Comparison of ENCODE assay signal across 10 cellular contexts in the genomic region with DNA sequence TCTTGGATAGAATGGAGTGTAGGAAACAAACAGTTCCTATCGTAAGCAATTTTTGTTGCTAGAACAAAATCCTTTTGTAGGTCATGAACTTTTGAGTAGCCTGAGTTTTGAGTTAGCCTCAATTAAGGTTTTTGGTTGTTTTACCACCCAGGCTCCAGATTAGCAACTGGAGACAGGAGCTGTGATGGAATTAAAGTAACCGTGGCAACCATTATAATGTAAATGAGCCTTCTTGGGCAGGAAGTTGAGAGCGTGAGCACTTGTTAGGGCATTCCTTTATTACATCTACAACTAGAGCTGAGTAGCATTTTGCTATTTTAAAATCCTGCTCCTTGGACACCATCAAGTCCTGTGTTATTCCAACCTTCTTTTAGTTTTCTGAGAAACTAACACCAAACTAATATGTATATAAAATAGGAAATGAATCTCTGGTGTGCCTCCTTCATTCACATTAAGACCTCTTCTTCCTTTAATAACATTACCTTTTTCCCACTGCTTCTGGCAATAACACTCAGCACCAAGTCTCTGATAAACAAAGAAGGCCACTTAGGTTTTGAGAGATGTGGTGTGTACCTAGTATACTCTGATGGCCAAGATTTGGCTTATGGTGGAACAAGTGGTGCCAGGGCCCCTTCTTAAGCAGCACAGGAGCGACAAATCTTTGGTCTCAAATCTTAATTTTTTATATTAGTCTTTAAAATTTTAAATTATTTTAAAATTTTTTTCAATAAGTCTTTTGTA. TPM values are rescaled to one million over a fixed set of nuclear protein-coding genes. Genes with fewer than 3 reads are reported as not detected.
DNase-seq lines count a peak whose midpoint lies in the region; ATAC-seq and TF ChIP-seq lines count a peak whose summit lies in the region.
"Had no signal": no experiment of that assay in that cellular context is flagged by ENCODE, and none has a peak within 500 bp of the region (broad histone marks: within the 10 kb centered on the region; RNA-seq: fewer than 3 reads in every experiment).

No MANE protein-coding gene starts in this region.

- H3K9me3 ChIP-seq in NT2/D1 (ENCODE audit: insufficient read depth, low read length) = no peaks in the 10 kb centered on the region
- no peaks in the 10 kb centered on the region for H3K9me3 ChIP-seq in sigmoid colon
- no peaks in the 10 kb centered on the region for H3K9me3 ChIP-seq in right lobe of liver

- no peaks in the 10 kb centered on the region for H3K27me3 Mint-ChIP-seq in activated CD8-positive, alpha-beta memory T cell treated with anti-CD3 and anti-CD28 coated beads, Interleukin-2, amount 10 ng/mL, durations not matched to agents 7 days and 5 days
- H3K27me3 Mint-ChIP-seq: dendritic cell treated with granulocyte-macrophage colony-stimulating factor and Interleukin-4, amounts not matched to agents 40 ng/mL and 50 ng/mL, for 4 days had no signal

- H3K36me3 ChIP-seq in NT2/D1 (ENCODE audit: insufficient read depth, insufficient read length, low read length) (no peaks in the 10 kb centered on the region), sigmoid colon (no peaks in the 10 kb centered on the region), right lobe of liver (no peaks in the 10 kb centered on the region)

- no peaks in the 10 kb centered on the region for H3K9me3 Mint-ChIP-seq in activated CD8-positive, alpha-beta memory T cell treated with anti-CD3 and anti-CD28 coated beads, Interleukin-2, amount 10 ng/mL, durations not matched to agents 7 days and 5 days (ENCODE audit: low read depth)
- H3K9me3 Mint-ChIP-seq: activated T-helper 1 cell treated with anti-CD3 and anti-CD28 coated beads, Interleukin-12 subunit alpha, Interleukin-12 subunit beta, Interleukin-2, Interleukin-4 antibody, amounts not matched to agents 30 ng/mL and 10 ng/mL and 1 ng/mL, durations not matched to agents 14 hours and 24 hours and 36 hours; dendritic cell treated with granulocyte-macrophage colony-stimulating factor and Interleukin-4, amounts not matched to agents 40 ng/mL and 50 ng/mL, for 4 days had no signal

- no peak for DNase-seq in activated CD8-positive, alpha-beta memory T cell treated with anti-CD3 and anti-CD28 coated beads, Interleukin-2, amount 10 ng/mL, durations not matched to agents 7 days and 5 days
- no peak for DNase-seq in activated CD8-positive, alpha-beta memory T cell treated with anti-CD3 and anti-CD28 coated beads for 24 hours
- DNase-seq in NT2/D1 (ENCODE audit: low read depth, low spot score) = peak; percentile 89
- peak; percentile 95 for DNase-seq in iPS DF 19.7 (ENCODE audit: low read depth, low spot score)
- peak; percentile 58 for DNase-seq in retina
- no peak for DNase-seq in sigmoid colon
- no peak for DNase-seq in right lobe of liver
- no peak for DNase-seq in T-helper 1 cell

- intact Hi-C loops in sigmoid colon (cut with DNase I) (no loop called here), right lobe of liver (cut with DNase I) (no loop called here)

- TF ChIP-seq EP300 in sigmoid colon (IDR thresholded peaks at IDR 0.05) = no peak

- H3K27me3 ChIP-seq in NT2/D1 (ENCODE audit: insufficient read depth, insufficient read length) = no peaks in the 10 kb centered on the region
- no peaks in the 10 kb centered on the region for H3K27me3 ChIP-seq in sigmoid colon
- H3K27me3 ChIP-seq in right lobe of liver = no peaks in the 10 kb centered on the region

- no peak overlapping the region for H3K9ac ChIP-seq in NT2/D1 (ENCODE audit: insufficient read length, low read depth)

- ATAC-seq in activated CD8-positive, alpha-beta memory T cell treated with anti-CD3 and anti-CD28 coated beads, Interleukin-2, amount 10 ng/mL, durations not matched to agents 7 days and 5 days = no peak
- ATAC-seq in right lobe of liver = no peak

- H3K27ac ChIP-seq in sigmoid colon (no peak overlapping the region), right lobe of liver (no peak overlapping the region)

- no peaks in the 10 kb centered on the region for H3K36me3 Mint-ChIP-seq in activated CD8-positive, alpha-beta memory T cell treated with anti-CD3 and anti-CD28 coated beads, Interleukin-2, amount 10 ng/mL, durations not matched to agents 7 days and 5 days

- H3K27ac Mint-ChIP-seq in activated CD8-positive, alpha-beta memory T cell treated with anti-CD3 and anti-CD28 coated beads, Interleukin-2, amount 10 ng/mL, durations not matched to agents 7 days and 5 days = peak overlapping the region; percentile 43
- H3K27ac Mint-ChIP-seq: activated T-helper 1 cell treated with anti-CD3 and anti-CD28 coated beads, Interleukin-12 subunit alpha, Interleukin-12 subunit beta, Interleukin-2, Interleukin-4 antibody, amounts not matched to agents 30 ng/mL and 10 ng/mL and 1 ng/mL, durations not matched to agents 14 hours and 24 hours and 36 hours; dendritic cell treated with granulocyte-macrophage colony-stimulating factor and Interleukin-4, amounts not matched to agents 40 ng/mL and 50 ng/mL, for 4 days had no signal

- H3K4me3 Mint-ChIP-seq in activated CD8-positive, alpha-beta memory T cell treated with anti-CD3 and anti-CD28 coated beads, Interleukin-2, amount 10 ng/mL, durations not matched to agents 7 days and 5 days = no peak overlapping the region
- H3K4me3 Mint-ChIP-seq: activated T-helper 1 cell treated with anti-CD3 and anti-CD28 coated beads, Interleukin-12 subunit alpha, Interleukin-12 subunit beta, Interleukin-2, Interleukin-4 antibody, amounts not matched to agents 30 ng/mL and 10 ng/mL and 1 ng/mL, durations not matched to agents 14 hours and 24 hours and 36 hours; dendritic cell treated with granulocyte-macrophage colony-stimulating factor and Interleukin-4, amounts not matched to agents 40 ng/mL and 50 ng/mL, for 4 days had no signal

- H3K4me3 ChIP-seq in NT2/D1 (ENCODE audit: insufficient read length, low read depth) = no peak overlapping the region
- H3K4me3 ChIP-seq in sigmoid colon = no peak overlapping the region
- H3K4me3 ChIP-seq in right lobe of liver = no peak overlapping the region

- no peaks in the 10 kb centered on the region for H3K4me1 ChIP-seq in NT2/D1 (ENCODE audit: insufficient read depth, insufficient read length)
- H3K4me1 ChIP-seq in sigmoid colon = no peaks in the 10 kb centered on the region
- H3K4me1 ChIP-seq in right lobe of liver = no peaks in the 10 kb centered on the region

- CTCF ChIA-PET in activated CD8-positive, alpha-beta memory T cell treated with anti-CD3 and anti-CD28 coated beads, Interleukin-2, amount 10 ng/mL, durations not matched to agents 7 days and 5 days (lab: Charles Lee) = interaction anchor here (0.7 to 7.1 kb wide), 3 partner anchors 12 to 38 kb away, joined by 3 to 76 read pairs (median 23); a partner anchor contains a TSS

- whole genome bisulfite sequencing in sigmoid colon, 2 donors = 81 to 88% methylated on average over 4 of the region's 4 CpGs
- 67% methylated on average over 4 of the region's 4 CpGs for WGBS in right lobe of liver (ENCODE audit: insufficient coverage, low coverage, low lambda C conversion rate, missing lambda C conversion rate)

- no peak for TF ChIP-seq POLR2A in sigmoid colon (IDR thresholded peaks at IDR 0.05)
- TF ChIP-seq POLR2A in right lobe of liver (IDR thresholded peaks at IDR 0.05) = no peak

- TF ChIP-seq CTCF in sigmoid colon (IDR thresholded peaks at IDR 0.05) (no peak), right lobe of liver (IDR thresholded peaks at IDR 0.05) (no peak)

- H3K4me1 Mint-ChIP-seq in activated CD8-positive, alpha-beta memory T cell treated with anti-CD3 and anti-CD28 coated beads, Interleukin-2, amount 10 ng/mL, durations not matched to agents 7 days and 5 days = peaks cover 20% of the 10 kb centered on the region

RNA-seq across cellular contexts. Expression of a gene that starts 34.0 kb away (rescaled TPM):
- total RNA-seq in activated CD8-positive, alpha-beta memory T cell treated with anti-CD3 and anti-CD28 coated beads, Interleukin-2, amount 10 ng/mL, durations not matched to agents 7 days and 5 days = 10 to 100 TPM; 12.7 to 12.8 TPM
- total RNA-seq in sigmoid colon = 10 to 100 TPM; 12.5 to 16.8 (median 14.7) TPM
- polyA plus RNA-seq in sigmoid colon = 100 to 1,000 TPM in 2 of 3 donors, 10 to 100 TPM in 1; 80.8 to 219 (median 174) TPM
- 1 to 10 TPM; 6.1 to 9.3 (median 8.0) TPM for total RNA-seq in right lobe of liver

Comparison
In these comparisons a context has a peak if more than half of its experiments do, and no peak if none do; other contexts are left out.
1. DNase-seq: peak in NT2/D1 (single experiment), iPS DF 19.7 (single experiment) and retina (single experiment); none in activated CD8-positive, alpha-beta memory T cell treated with anti-CD3 and anti-CD28 coated beads, Interleukin-2, amount 10 ng/mL, durations not matched to agents 7 days and 5 days (single experiment), activated CD8-positive, alpha-beta memory T cell treated with anti-CD3 and anti-CD28 coated beads for 24 hours (single experiment), sigmoid colon (single experiment), right lobe of liver (0 of 3) and T-helper 1 cell (0 of 5).